Comparison of ENCODE assay signal across 1 cellular context in the genomic region with DNA sequence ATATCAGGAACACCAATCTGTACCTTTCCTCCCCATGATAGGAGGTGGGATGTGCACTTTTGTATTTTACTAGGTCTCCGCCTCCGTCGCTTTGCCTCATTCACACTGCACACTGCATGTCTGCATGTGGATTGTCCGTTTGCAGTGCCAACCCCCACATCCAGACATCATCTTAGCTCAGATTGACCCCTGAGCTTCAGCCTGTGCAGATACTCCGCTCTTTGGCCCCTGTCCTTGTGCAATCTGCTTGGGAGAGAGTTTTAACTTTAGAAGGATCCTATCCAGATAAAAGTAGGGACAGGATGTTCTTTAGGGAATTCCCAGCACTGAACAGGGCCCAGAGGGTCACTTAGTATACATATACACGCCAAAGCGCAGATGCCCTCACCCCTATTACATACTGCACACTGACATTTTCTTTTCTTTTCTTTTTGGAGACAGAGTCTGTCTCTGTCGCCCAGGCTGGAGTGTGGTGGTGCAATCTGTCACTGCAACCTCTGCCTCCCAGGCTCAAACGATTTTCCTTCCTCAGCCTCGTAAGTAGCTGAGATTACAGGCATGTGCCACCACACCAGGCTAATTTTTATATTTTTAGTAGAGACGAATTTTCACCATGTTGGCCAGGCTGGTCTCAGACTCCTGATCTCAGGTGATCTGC.
TF ChIP-seq lines count a peak whose summit lies in the region.

No MANE protein-coding gene starts in this region.

TF ChIP-seq in WTC11, 78 proteins besides CTCF, POLR2A, EP300 and RAD21 (continued from another document):
- TF ChIP-seq FOXP4 (CRISPR knock-in tag; IDR thresholded peaks at IDR 0.05) (no peak), TEAD1 (CRISPR knock-in tag; IDR thresholded peaks at IDR 0.05) (no peak)
